Comparison of ENCODE assay signal across 1 cellular context in the genomic region with DNA sequence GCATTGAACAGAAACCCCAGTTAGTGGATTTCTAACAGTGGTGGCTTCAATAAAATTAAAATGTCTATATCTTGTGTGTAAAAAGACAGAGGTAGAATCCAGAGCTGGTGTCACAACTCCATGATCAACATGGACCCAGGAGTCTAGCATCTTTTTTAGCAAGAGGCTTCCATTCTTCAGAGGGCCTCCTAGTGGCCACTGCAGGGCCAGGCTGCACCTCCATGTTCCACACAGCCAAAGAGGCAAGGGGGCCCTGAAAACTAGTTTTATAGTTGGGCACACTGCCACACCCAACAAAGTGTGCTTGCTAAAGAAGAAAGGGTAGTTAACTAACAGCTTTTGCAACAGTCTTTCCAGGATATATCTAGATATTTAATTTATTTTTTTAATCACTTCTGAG.
TF ChIP-seq lines count a peak whose summit lies in the region.

No MANE protein-coding gene starts in this region.

TF ChIP-seq in HepG2, 621 proteins besides CTCF, POLR2A, EP300 and RAD21 (continued from another document):
- TF ChIP-seq, protein P1, sequence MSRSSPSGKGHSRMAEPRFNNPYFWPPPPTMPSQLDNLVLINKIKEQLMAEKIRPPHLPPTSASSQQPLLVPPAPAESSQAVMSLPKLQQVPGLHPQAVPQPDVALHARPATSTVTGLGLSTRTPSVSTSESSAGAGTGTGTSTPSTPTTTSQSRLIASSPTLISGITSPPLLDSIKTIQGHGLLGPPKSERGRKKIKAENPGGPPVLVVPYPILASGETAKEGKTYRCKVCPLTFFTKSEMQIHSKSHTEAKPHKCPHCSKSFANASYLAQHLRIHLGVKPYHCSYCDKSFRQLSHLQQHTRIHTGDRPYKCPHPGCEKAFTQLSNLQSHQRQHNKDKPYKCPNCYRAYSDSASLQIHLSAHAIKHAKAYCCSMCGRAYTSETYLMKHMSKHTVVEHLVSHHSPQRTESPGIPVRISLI (CRISPR knock-in tag; IDR thresholded peaks at IDR 0.05; ENCODE audit: borderline replicate concordance), result no peak
- TF ChIP-seq SAP130 (CRISPR knock-in tag; IDR thresholded peaks at IDR 0.05; ENCODE audit: low read depth) (no peak), SMC3 (IDR thresholded peaks at IDR 0.05; ENCODE audit: low read length) (peak; percentile 18; the same call in 1 of the 2 replicates), MEIS1 (CRISPR knock-in tag; IDR thresholded peaks at IDR 0.05; ENCODE audit: borderline replicate concordance) (no peak), ZNF20 (CRISPR knock-in tag; IDR thresholded peaks at IDR 0.05) (no peak), ZEB1 (IDR thresholded peaks at IDR 0.05; ENCODE audit: insufficient replicate concordance, low read depth) (no peak)
